Comparison of ENCODE assay signal across 9 cellular contexts in the genomic region with DNA sequence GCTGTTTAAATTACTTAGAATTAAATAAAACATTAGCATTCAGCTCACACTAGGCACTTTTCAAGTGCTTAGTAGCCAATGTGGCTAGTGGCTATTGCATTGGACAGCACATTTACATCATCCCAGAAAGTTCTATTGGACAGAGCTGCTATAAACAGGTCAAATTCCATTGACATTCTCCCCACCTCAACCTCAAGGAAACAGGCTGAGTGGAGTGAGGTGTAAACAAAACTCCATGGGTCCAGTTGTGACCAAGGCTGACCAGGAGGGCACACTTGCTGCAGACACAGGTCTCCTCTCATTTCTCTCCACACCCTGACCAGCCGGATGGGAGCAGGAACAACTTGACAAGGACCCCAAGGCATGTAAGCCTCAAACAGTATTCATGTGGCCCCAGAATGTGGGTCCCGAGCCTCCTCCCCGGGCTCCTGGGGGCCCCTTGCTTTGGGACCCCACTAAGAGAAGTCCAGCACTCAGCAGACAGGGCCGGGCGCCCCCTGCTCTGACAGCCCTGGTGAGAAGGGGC. TPM values are rescaled to one million over a fixed set of nuclear protein-coding genes. Genes with fewer than 3 reads are reported as not detected.
DNase-seq lines count a peak whose midpoint lies in the region; ATAC-seq and TF ChIP-seq lines count a peak whose summit lies in the region.
"Had no signal": no experiment of that assay in that cellular context is flagged by ENCODE, and none has a peak within 500 bp of the region (broad histone marks: within the 10 kb centered on the region; RNA-seq: fewer than 3 reads in every experiment).

No MANE protein-coding gene starts in this region.

- peaks cover 0 to 28% (median 0%) of the 10 kb centered on the region in 9 donors for H3K27me3 ChIP-seq in heart left ventricle

- H3K27ac ChIP-seq in heart left ventricle = peak overlapping the region in 4 of 12 donors; percentile 30 to 56 (median 50)

- no peak for TF ChIP-seq CTCF in heart left ventricle (IDR thresholded peaks at IDR 0.05)

- no peaks in the 10 kb centered on the region for H3K36me3 ChIP-seq in heart left ventricle

- ATAC-seq in GM19397 (IDR thresholded peaks at IDR 0.05; ENCODE audit: unreplicated experiment) (peak; percentile 7), heart left ventricle (peak in 1 of 4 donors; percentile 11), sciatic nerve (peak; percentile 20), HG02588 (IDR thresholded peaks at IDR 0.05; ENCODE audit: unreplicated experiment) (no peak)

- H3K4me1 ChIP-seq in heart left ventricle = peaks cover 0 to 13% (median 6%) of the 10 kb centered on the region in 12 donors

- H3K4me3 ChIP-seq in heart left ventricle = peak overlapping the region; percentile 52 to 86 (median 74)

- 0 to 1% (median 0%) methylated on average over 3 to 5 of the region's 5 CpGs for WGBS in heart left ventricle, 4 donors

- DNase-seq in SW480 (ENCODE audit: low spot score) (peak; percentile 36), heart left ventricle (no peak), sciatic nerve (ENCODE audit: low spot score) (no peak), SIG-M5 treated with dmso at 0.1 percent for 504 hours (lab: John Stamatoyannopoulos, UW; ENCODE audit: unreplicated experiment) (no peak), amniotic stem cell (lab: John Stamatoyannopoulos, UW) (no peak)
- no peak for DNase-seq in activated CD4-positive, CD25-positive, alpha-beta regulatory T cell treated with anti-CD3 and anti-CD28 coated beads, Interleukin-2, amount 50 U/mL, for 72 hours

- TF ChIP-seq POLR2A in heart left ventricle (IDR thresholded peaks at IDR 0.05) = no peak

- intact Hi-C loops in heart left ventricle (cut with DNase I) (no loop called here), sciatic nerve (cut with DNase I) (no loop called here)

- H3K9me3 ChIP-seq in heart left ventricle = no peaks in the 10 kb centered on the region

RNA-seq across cellular contexts. Expression of gene C17orf113, which starts 0.5 kb away (rescaled TPM):
- total RNA-seq in heart left ventricle = 1 to 10 TPM in 2 of 9 donors, under 1 TPM in 7; 0.28 to 1.2 (median 0.72) TPM
- polyA plus RNA-seq in heart left ventricle = under 1 TPM; 0.24 to 0.72 TPM
- 2.9 TPM for total RNA-seq in sciatic nerve

RNA-seq across cellular contexts. Expression of gene NKIRAS2, which starts 30.0 kb away (rescaled TPM):
- total RNA-seq in heart left ventricle (10 to 100 TPM; 50.6 to 78.9 (median 52.8) TPM), sciatic nerve (18.9 TPM)
- polyA plus RNA-seq in heart left ventricle = 10 to 100 TPM; 66.7 to 73.0 TPM

RNA-seq across cellular contexts. Expression of gene DNAJC7, which starts 32.7 kb away (rescaled TPM):
- total RNA-seq in heart left ventricle (10 to 100 TPM; 42.5 to 96.5 (median 70.5) TPM), sciatic nerve (95.0 TPM)
- 100 to 1,000 TPM in 1 of 2 donors, 10 to 100 TPM in 1; 83.5 to 103 TPM for polyA plus RNA-seq in heart left ventricle

RNA-seq across cellular contexts. Expression of gene ZNF385C, which starts 48.4 kb away (rescaled TPM):
- under 1 TPM in 6 of 9 donors, not detected in 3; 0.14 to 0.38 (median 0.22) TPM for total RNA-seq in heart left ventricle
- polyA plus RNA-seq in heart left ventricle = under 1 TPM; 0.06 to 0.11 TPM
- 3.0 TPM for total RNA-seq in sciatic nerve
- total RNA-seq: lung microvascular endothelial cell had no signal
